ENCODE assay signal across 12 cellular contexts in the genomic region with DNA sequence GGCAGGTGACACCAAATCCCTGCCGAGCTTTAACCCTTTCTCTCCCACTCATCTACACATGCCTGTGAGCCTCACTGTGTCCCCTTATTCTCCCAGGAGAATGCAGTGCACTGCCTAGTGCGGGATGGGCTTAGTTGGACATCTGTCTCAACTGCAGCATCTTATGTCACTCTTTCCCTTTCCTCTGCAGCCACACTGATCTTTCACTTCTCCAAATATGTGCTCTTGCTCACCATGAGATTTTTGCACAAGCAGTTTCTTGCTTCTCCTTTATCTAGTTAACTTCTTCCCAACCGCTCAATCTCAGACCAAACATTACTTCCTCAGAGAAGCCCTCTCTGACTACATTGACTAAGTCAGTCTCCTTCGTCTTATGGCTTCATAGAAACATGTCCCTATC.
DNase-seq lines count a peak whose midpoint lies in the region; ATAC-seq, FAIRE-seq and TF ChIP-seq lines count a peak whose summit lies in the region.
"Had no signal": no experiment of that assay in that cellular context is flagged by ENCODE, and none has a peak within 500 bp of the region (broad histone marks: within the 10 kb centered on the region; RNA-seq: fewer than 3 reads in every experiment).

No MANE protein-coding gene starts in this region.

- no peak overlapping the region for H2AFZ ChIP-seq in H9 (ENCODE audit: low read length)

- H3K27ac Mint-ChIP-seq in CD14-positive monocyte (peak overlapping the region; percentile 8 to 77 (median 48)), H9 (no peak overlapping the region)
- H3K27ac Mint-ChIP-seq: activated T-helper 17 cell treated with anti-CD3 and anti-CD28 coated beads, Interleukin-2, amount 50 U/mL, for 72 hours; nephron had no signal

- no peak overlapping the region for H3K9ac ChIP-seq in H9 (ENCODE audit: extremely low read depth, insufficient read length, low read length)

- H4K8ac ChIP-seq in H9 (replicated peaks; ENCODE audit: insufficient read length, low read depth, low read length), result no peak overlapping the region

- no peaks in the 10 kb centered on the region for H3K23me2 ChIP-seq in H9 (ENCODE audit: insufficient read length, low read depth, low read length, poor library complexity, severe bottlenecking)

- H3K4me3 Mint-ChIP-seq in CD14-positive monocyte, result peak overlapping the region in 1 of 2 donors; percentile 13
- H3K4me3 Mint-ChIP-seq in H9, result no peak overlapping the region
- H3K4me3 Mint-ChIP-seq: activated T-helper 17 cell treated with anti-CD3 and anti-CD28 coated beads, Interleukin-2, amount 50 U/mL, for 72 hours; nephron had no signal

- H3K23ac ChIP-seq in H9 (ENCODE audit: insufficient read length, low read depth, low read length), result no peak overlapping the region

- no peak overlapping the region for H2BK12ac ChIP-seq in H9 (ENCODE audit: insufficient read length, low read depth, low read length)

- DNase-seq in CD14-positive monocyte (ENCODE audit: low spot score) (no peak), GM20000 (ENCODE audit: low spot score) (peak; percentile 8), right cardiac atrium (peak in 1 of 3 donors; percentile 23), urothelium cell line (ENCODE audit: low spot score) (no peak), H9 (no peak), NCI-H446 (lab: John Stamatoyannopoulos, UW) (no peak)
- DNase-seq: NCI-H2107 had no signal

- no peak for FAIRE-seq in urothelium cell line (lab: Jason Lieb, UNC)
- FAIRE-seq: RCC 7860 had no signal

- no peak overlapping the region for H3K4me3 ChIP-seq in right cardiac atrium (ENCODE audit: low read length)

- ATAC-seq in HG03520 (IDR thresholded peaks at IDR 0.05; ENCODE audit: unreplicated experiment) (peak; percentile 51), right cardiac atrium (peak; percentile 42 to 56), HG03108 (IDR thresholded peaks at IDR 0.05; ENCODE audit: unreplicated experiment) (no peak)
- ATAC-seq: activated T-helper 17 cell treated with anti-CD3 and anti-CD28 coated beads, Interleukin-2, amount 50 U/mL, for 72 hours had no signal

- no peak overlapping the region for H4K91ac ChIP-seq in H9 (ENCODE audit: insufficient read length, low read depth, low read length)

- H3K27me3 Mint-ChIP-seq in CD14-positive monocyte (ENCODE audit: low read depth in 3 of 3) (peaks cover 0 to 3% (median 1%) of the 10 kb centered on the region in 3 donors), H9 (ENCODE audit: low read depth) (no peaks in the 10 kb centered on the region)
- H3K27me3 Mint-ChIP-seq: activated T-helper 17 cell treated with anti-CD3 and anti-CD28 coated beads, Interleukin-2, amount 50 U/mL, for 72 hours had no signal

- intact Hi-C loops in CD14-positive monocyte (cut with micrococcal nuclease), result no loop called here
- intact Hi-C loops in right cardiac atrium (cut with DNase I), result no loop called here

- H3K14ac ChIP-seq in H9 (ENCODE audit: insufficient read depth, low read length), result no peak overlapping the region

- H2BK5ac ChIP-seq in H9 (ENCODE audit: insufficient read length, low read length), result no peak overlapping the region

- no peak overlapping the region for H3K18ac ChIP-seq in H9 (ENCODE audit: insufficient read length, low read depth, low read length)

- H3K27me3 ChIP-seq in right cardiac atrium (ENCODE audit: control insufficient read depth, insufficient read depth), result no peaks in the 10 kb centered on the region
- H3K27me3 ChIP-seq in H9 (ENCODE audit: insufficient read depth, low read length), result no peaks in the 10 kb centered on the region

- 72% methylated on average over 4 of the region's 4 CpGs for WGBS in right cardiac atrium
- WGBS in H9 (ENCODE audit: extremely low coverage, insufficient read length, low lambda C conversion rate), result no CpG with 5 or more reads among the region's 4 CpGs

- peaks cover 0 to 4% (median 2%) of the 10 kb centered on the region in 7 donors for H3K9me3 Mint-ChIP-seq in CD14-positive monocyte
- H3K9me3 Mint-ChIP-seq in H9, result no peaks in the 10 kb centered on the region
- H3K9me3 Mint-ChIP-seq: activated T-helper 17 cell treated with anti-CD3 and anti-CD28 coated beads, Interleukin-2, amount 50 U/mL, for 72 hours; nephron had no signal

- H3K36me3 Mint-ChIP-seq in CD14-positive monocyte (no peaks in the 10 kb centered on the region), H9 (ENCODE audit: insufficient read depth in 1 of 3, low read depth in 3 of 3) (no peaks in the 10 kb centered on the region)

- H3K4me2 ChIP-seq in H9 (ENCODE audit: insufficient read depth, insufficient read length, low read length), result no peak overlapping the region

- H2BK20ac ChIP-seq in H9 (ENCODE audit: low read depth, low read length, poor library complexity, severe bottlenecking), result no peak overlapping the region

- H4K5ac ChIP-seq in H9 (ENCODE audit: insufficient read length, low read depth, low read length), result no peak overlapping the region

- no peaks in the 10 kb centered on the region for H4K20me1 ChIP-seq in H9 (ENCODE audit: control insufficient read depth, insufficient read depth, insufficient read length)

- H3K9me3 ChIP-seq in right cardiac atrium (ENCODE audit: control insufficient read depth, low read length) (no peaks in the 10 kb centered on the region), H9 (ENCODE audit: control insufficient read depth, low read depth, low read length) (no peaks in the 10 kb centered on the region)

- H2AK5ac ChIP-seq in H9 (ENCODE audit: insufficient read length, low read length), result no peak overlapping the region

- H3K27ac ChIP-seq in right cardiac atrium (ENCODE audit: low read length) (no peak overlapping the region), H9 (ENCODE audit: insufficient read length, low read depth, low read length) (no peak overlapping the region)

- no peak overlapping the region for H3K4ac ChIP-seq in H9 (ENCODE audit: low read depth, low read length)

- no peaks in the 10 kb centered on the region for H3K79me2 ChIP-seq in H9 (ENCODE audit: insufficient read depth, low read length)

- H3K79me1 ChIP-seq in H9 (ENCODE audit: insufficient read depth, low read depth, low read length, poor library complexity, severe bottlenecking), result no peaks in the 10 kb centered on the region

- H3K4me1 ChIP-seq in right cardiac atrium (ENCODE audit: control insufficient read depth, insufficient read depth, low read length), result no peaks in the 10 kb centered on the region
- no peaks in the 10 kb centered on the region; the same call in 1 of the 2 replicates for H3K4me1 ChIP-seq in H9 (ENCODE audit: insufficient read depth, low read length)

- no peak overlapping the region for H2BK15ac ChIP-seq in H9 (ENCODE audit: low read depth, low read length)

- TF ChIP-seq CTCF in CD14-positive monocyte (IDR thresholded peaks at IDR 0.05), result no peak
- TF ChIP-seq CTCF in GM20000 (IDR thresholded peaks at IDR 0.05; ENCODE audit: extremely low read depth, missing control alignments), result no peak
- no peak for TF ChIP-seq CTCF in H9 (conservative IDR thresholded peaks at IDR 0.05)

- H3K4me1 Mint-ChIP-seq in CD14-positive monocyte, result peaks cover 60% of the 10 kb centered on the region
- peaks cover 3% of the 10 kb centered on the region in 2 experiments; a peak in 2 of 4 replicates for H3K4me1 Mint-ChIP-seq in H9
- H3K4me1 Mint-ChIP-seq: activated T-helper 17 cell treated with anti-CD3 and anti-CD28 coated beads, Interleukin-2, amount 50 U/mL, for 72 hours had no signal

- H2BK120ac ChIP-seq in H9 (ENCODE audit: low read depth, low read length, poor library complexity, severe bottlenecking), result no peak overlapping the region

- H3T11ph ChIP-seq in H9 (ENCODE audit: low read length), result no peak overlapping the region

- H3K56ac ChIP-seq in H9 (ENCODE audit: insufficient read length, low read depth, low read length), result no peak overlapping the region

Comparison
In these comparisons a context has a peak if more than half of its experiments do, and no peak if none do; other contexts are left out.
1. H3K27ac Mint-ChIP-seq: peak in CD14-positive monocyte (7 of 7); none in H9 (0 of 3).